5 cellular contexts compared by ENCODE assay signal in the genomic region with DNA sequence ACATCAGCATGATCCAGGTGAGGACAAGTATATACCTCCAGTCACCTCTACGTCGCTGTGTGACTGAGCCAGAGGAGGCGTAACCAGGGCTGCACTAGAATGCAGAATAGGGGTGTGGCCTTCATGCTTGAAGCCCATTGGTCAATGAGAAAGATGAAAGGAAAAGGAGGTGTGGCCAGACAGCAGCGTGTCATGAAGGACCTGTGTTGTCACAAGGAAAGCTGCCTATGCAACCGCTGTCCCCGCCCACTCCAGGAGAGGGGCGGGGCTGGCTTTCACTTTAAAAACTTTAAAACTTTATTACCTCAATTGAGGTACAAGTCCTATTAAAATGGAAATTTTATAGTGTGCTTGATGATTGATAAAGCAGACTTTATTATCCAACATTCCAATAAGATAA. TPM values are rescaled to one million over a fixed set of nuclear protein-coding genes. Genes with fewer than 3 reads are reported as not detected.
"Had no signal": no experiment of that assay in that cellular context is flagged by ENCODE, and none has a peak within 500 bp of the region (broad histone marks: within the 10 kb centered on the region; RNA-seq: fewer than 3 reads in every experiment).

TSS of gene GOLGA6L6 (minus strand) at position 101 of the 400 bp plus-strand sequence. CDS start at position 10, 91 bp downstream.

RNA-seq across cellular contexts. Expression of gene GOLGA6L6, which starts in this region (rescaled TPM):
- total RNA-seq: HepG2, HT-29, HT1080, IMR-90 had no signal
- polyA plus RNA-seq: HepG2, IgD-negative memory B cell, IMR-90 had no signal
